ENCODE assay signal across 2 cellular contexts in genomic region chr7:66315192-66315591, GRCh38.
TF ChIP-seq lines count a peak whose summit lies in the region.

No MANE protein-coding gene starts in this region.

TF ChIP-seq in IMR-90, 13 proteins besides CTCF, POLR2A, EP300 and RAD21:
- TF ChIP-seq CEBPB (IDR thresholded peaks at IDR 0.05; ENCODE audit: low read depth, low read length) (0 out of 2 replicates have a peak, but pooled peaks have one; percentile 11), NFE2L2 (IDR thresholded peaks at IDR 0.05; ENCODE audit: low read depth, low read length) (no peak), SMC3 (IDR thresholded peaks at IDR 0.05; ENCODE audit: low read depth, low read length) (no peak), RCOR1 (IDR thresholded peaks at IDR 0.05; ENCODE audit: insufficient replicate concordance, low read length) (no peak)

TF ChIP-seq in H1, 55 proteins besides CTCF, POLR2A, EP300 and RAD21:
- TF ChIP-seq BACH1 (IDR thresholded peaks at IDR 0.05; ENCODE audit: low read length) (no peak), USF2 (IDR thresholded peaks at IDR 0.05; ENCODE audit: low read length) (no peak), NRF1 (IDR thresholded peaks at IDR 0.05; ENCODE audit: low read depth, low read length) (no peak), KDM1A (IDR thresholded peaks at IDR 0.05; ENCODE audit: borderline replicate concordance, low read length) (no peak), ATF3 (IDR thresholded peaks at IDR 0.05; ENCODE audit: insufficient read depth, low read depth, low read length) (0 out of 2 replicates have a peak, but pooled peaks have one; percentile 18), BRCA1 (IDR thresholded peaks at IDR 0.05; ENCODE audit: low read depth, low read length) (no peak), CEBPB (IDR thresholded peaks at IDR 0.05; ENCODE audit: low read depth, low read length) (peak; percentile 84), JUN (IDR thresholded peaks at IDR 0.05; ENCODE audit: low read depth, low read length) (no peak), BCL11A (IDR thresholded peaks at IDR 0.05; ENCODE audit: low read depth in 2 of 2, low read length in 2 of 2) (no peak), CBX5 (IDR thresholded peaks at IDR 0.05; ENCODE audit: low read depth, low read length) (no peak), KDM4A (IDR thresholded peaks at IDR 0.05; ENCODE audit: low read depth, low read length, severe bottlenecking) (no peak)
